1 cellular context compared by ENCODE assay signal in the genomic region with DNA sequence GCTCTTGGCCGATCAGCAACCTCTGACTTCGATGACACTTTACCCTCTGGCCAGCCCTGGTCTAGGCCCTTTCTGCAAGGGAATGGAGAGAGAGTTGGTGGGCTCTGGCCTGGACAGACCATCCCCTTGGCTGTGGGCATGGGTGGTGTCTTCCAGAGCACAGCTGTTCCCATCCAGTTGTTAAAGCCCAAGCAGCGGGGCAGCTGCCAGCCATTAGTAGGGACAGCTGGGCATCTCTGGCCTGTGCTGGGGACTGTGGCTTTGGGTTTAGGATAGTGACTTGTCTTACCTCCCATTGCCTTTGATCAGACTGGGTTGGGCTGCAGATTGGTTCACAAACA.
TF ChIP-seq lines count a peak whose summit lies in the region.

No MANE protein-coding gene starts in this region.

TF ChIP-seq in GM12878, 131 proteins besides CTCF, POLR2A, EP300 and RAD21:
- TF ChIP-seq CREM (IDR thresholded peaks at IDR 0.05; ENCODE audit: low read depth) (no peak), IKZF1 (conservative IDR thresholded peaks at IDR 0.05) (no peak), LARP7 (IDR thresholded peaks at IDR 0.05) (no peak), NFYA (IDR thresholded peaks at IDR 0.05; ENCODE audit: borderline replicate concordance, low read depth, low read length) (no peak), HDAC2 (IDR thresholded peaks at IDR 0.05) (no peak), RCOR1 (conservative IDR thresholded peaks at IDR 0.05; ENCODE audit: low read depth, low read length) (no peak), FOS (IDR thresholded peaks at IDR 0.05; ENCODE audit: borderline replicate concordance, extremely low read depth, insufficient read length) (no peak), CEBPZ (IDR thresholded peaks at IDR 0.05; ENCODE audit: low read depth, low read length) (no peak), PRDM15 (CRISPR knock-in tag; IDR thresholded peaks at IDR 0.05) (no peak), SUZ12 (IDR thresholded peaks at IDR 0.05; ENCODE audit: unreplicated experiment) (no peak), PAX8 (IDR thresholded peaks at IDR 0.05) (no peak), RFX5 (IDR thresholded peaks at IDR 0.05; ENCODE audit: low read depth, low read length) (no peak), WRNIP1 (IDR thresholded peaks at IDR 0.05; ENCODE audit: borderline replicate concordance, low read depth, low read length) (no peak), BCL11A (IDR thresholded peaks at IDR 0.05; ENCODE audit: low read depth, low read length) (no peak), E2F8 (IDR thresholded peaks at IDR 0.05; ENCODE audit: low read depth, partially characterized antibody) (no peak), ATF2 (IDR thresholded peaks at IDR 0.05; ENCODE audit: low read length) (no peak), TBL1XR1 (IDR thresholded peaks at IDR 0.05; ENCODE audit: low read depth, low read length) (no peak), ZNF217 (IDR thresholded peaks at IDR 0.05) (no peak), ETV6 (conservative IDR thresholded peaks at IDR 0.05 in 1 of 2, IDR thresholded peaks at IDR 0.05 in 1 of 2; ENCODE audit: borderline replicate concordance in 1 of 2, low read depth in 1 of 2) (no peak)
- TF ChIP-seq, protein P1, sequence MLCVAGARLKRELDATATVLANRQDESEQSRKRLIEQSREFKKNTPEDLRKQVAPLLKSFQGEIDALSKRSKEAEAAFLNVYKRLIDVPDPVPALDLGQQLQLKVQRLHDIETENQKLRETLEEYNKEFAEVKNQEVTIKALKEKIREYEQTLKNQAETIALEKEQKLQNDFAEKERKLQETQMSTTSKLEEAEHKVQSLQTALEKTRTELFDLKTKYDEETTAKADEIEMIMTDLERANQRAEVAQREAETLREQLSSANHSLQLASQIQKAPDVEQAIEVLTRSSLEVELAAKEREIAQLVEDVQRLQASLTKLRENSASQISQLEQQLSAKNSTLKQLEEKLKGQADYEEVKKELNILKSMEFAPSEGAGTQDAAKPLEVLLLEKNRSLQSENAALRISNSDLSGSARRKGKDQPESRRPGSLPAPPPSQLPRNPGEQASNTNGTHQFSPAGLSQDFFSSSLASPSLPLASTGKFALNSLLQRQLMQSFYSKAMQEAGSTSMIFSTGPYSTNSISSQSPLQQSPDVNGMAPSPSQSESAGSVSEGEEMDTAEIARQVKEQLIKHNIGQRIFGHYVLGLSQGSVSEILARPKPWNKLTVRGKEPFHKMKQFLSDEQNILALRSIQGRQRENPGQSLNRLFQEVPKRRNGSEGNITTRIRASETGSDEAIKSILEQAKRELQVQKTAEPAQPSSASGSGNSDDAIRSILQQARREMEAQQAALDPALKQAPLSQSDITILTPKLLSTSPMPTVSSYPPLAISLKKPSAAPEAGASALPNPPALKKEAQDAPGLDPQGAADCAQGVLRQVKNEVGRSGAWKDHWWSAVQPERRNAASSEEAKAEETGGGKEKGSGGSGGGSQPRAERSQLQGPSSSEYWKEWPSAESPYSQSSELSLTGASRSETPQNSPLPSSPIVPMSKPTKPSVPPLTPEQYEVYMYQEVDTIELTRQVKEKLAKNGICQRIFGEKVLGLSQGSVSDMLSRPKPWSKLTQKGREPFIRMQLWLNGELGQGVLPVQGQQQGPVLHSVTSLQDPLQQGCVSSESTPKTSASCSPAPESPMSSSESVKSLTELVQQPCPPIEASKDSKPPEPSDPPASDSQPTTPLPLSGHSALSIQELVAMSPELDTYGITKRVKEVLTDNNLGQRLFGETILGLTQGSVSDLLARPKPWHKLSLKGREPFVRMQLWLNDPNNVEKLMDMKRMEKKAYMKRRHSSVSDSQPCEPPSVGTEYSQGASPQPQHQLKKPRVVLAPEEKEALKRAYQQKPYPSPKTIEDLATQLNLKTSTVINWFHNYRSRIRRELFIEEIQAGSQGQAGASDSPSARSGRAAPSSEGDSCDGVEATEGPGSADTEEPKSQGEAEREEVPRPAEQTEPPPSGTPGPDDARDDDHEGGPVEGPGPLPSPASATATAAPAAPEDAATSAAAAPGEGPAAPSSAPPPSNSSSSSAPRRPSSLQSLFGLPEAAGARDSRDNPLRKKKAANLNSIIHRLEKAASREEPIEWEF (IDR thresholded peaks at IDR 0.05; ENCODE audit: insufficient replicate concordance, low read depth, low read length) = no peak
